ENCODE assay signal across 14 cellular contexts in the genomic region with DNA sequence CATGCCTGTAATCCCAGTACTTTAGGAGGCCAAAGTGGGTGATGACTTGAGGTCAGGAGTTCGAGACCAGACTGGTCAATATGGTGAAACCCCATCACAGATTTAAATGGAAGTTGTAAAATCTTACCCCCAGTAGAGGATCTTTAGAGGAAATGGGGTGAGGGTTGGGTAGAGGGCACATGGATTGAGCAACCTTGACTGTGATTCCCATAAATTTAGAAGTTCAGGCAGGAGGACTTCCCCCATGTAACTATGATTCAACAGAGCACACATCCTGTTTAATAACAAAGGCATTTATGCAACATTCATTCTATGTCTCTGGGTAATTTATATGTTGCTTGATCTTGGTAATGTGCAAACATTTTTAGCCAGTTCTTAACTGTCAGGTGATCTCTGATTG.
A peak's percentile ranks its signal among the peaks of the same experiment; 100 is the strongest.
DNase-seq lines count a peak whose midpoint lies in the region; ATAC-seq and TF ChIP-seq lines count a peak whose summit lies in the region.
"Had no signal": no experiment of that assay in that cellular context is flagged by ENCODE, and none has a peak within 500 bp of the region (broad histone marks: within the 10 kb centered on the region; RNA-seq: fewer than 3 reads in every experiment).

No MANE protein-coding gene starts in this region.

- H3K36me3 Mint-ChIP-seq in type B pancreatic cell, result peaks cover 3% of the 10 kb centered on the region

- peak overlapping the region; percentile 3 for H3K4me3 Mint-ChIP-seq in type B pancreatic cell
- H3K4me3 Mint-ChIP-seq: naive thymus-derived CD8-positive, alpha-beta T cell had no signal

- H3K27me3 ChIP-seq in right cardiac atrium (ENCODE audit: control insufficient read depth, insufficient read depth) (peaks cover 2% of the 10 kb centered on the region), left ventricle myocardium inferior (ENCODE audit: low read depth) (peaks cover 28% of the 10 kb centered on the region)

- no peak overlapping the region for H3K4me3 ChIP-seq in right cardiac atrium (ENCODE audit: low read length)
- no peak overlapping the region for H3K4me3 ChIP-seq in left ventricle myocardium inferior

- ATAC-seq in right cardiac atrium (peak; percentile 51 to 55), HG02610 (IDR thresholded peaks at IDR 0.05; ENCODE audit: unreplicated experiment) (no peak), HG03025 (IDR thresholded peaks at IDR 0.05; ENCODE audit: low FRiP score, unreplicated experiment) (no peak)
- ATAC-seq: naive thymus-derived CD8-positive, alpha-beta T cell had no signal

- intact Hi-C loops in right cardiac atrium (cut with DNase I), result no loop called here
- intact Hi-C loops in left ventricle myocardium inferior (cut with micrococcal nuclease), result no loop called here

- no peaks in the 10 kb centered on the region for H3K27me3 Mint-ChIP-seq in type B pancreatic cell

- 86% methylated on average over 1 of the region's 1 CpG for WGBS in right cardiac atrium

- H3K9me3 ChIP-seq in right cardiac atrium (ENCODE audit: control insufficient read depth, low read length) (no peaks in the 10 kb centered on the region), left ventricle myocardium inferior (replicated peaks) (no peaks in the 10 kb centered on the region)

- no peak overlapping the region for H3K27ac ChIP-seq in right cardiac atrium (ENCODE audit: low read length)
- no peak overlapping the region for H3K27ac ChIP-seq in left ventricle myocardium inferior (replicated peaks)

- H3K9me3 Mint-ChIP-seq in type B pancreatic cell, result peaks cover 4% of the 10 kb centered on the region
- H3K9me3 Mint-ChIP-seq: naive thymus-derived CD8-positive, alpha-beta T cell had no signal

- no peaks in the 10 kb centered on the region for H3K4me1 ChIP-seq in right cardiac atrium (ENCODE audit: control insufficient read depth, insufficient read depth, low read length)
- H3K4me1 ChIP-seq in left ventricle myocardium inferior, result no peaks in the 10 kb centered on the region

- no peak for TF ChIP-seq CTCF in left ventricle myocardium inferior (IDR thresholded peaks at IDR 0.05; ENCODE audit: borderline replicate concordance)
- no peak for TF ChIP-seq CTCF in type B pancreatic cell (conservative IDR thresholded peaks at IDR 0.05)

- no peak for DNase-seq in right cardiac atrium
- DNase-seq in left ventricle myocardium inferior, result no peak
- peak; percentile 89 for DNase-seq in SIG-M5 treated with dmso at 0.1 percent for 504 hours (lab: John Stamatoyannopoulos, UW; ENCODE audit: unreplicated experiment)
- DNase-seq in foreskin melanocyte, result peak; percentile 2
- no peak for DNase-seq in type B pancreatic cell (ENCODE audit: extremely low spot score, unreplicated experiment)
- no peak for DNase-seq in SW 1271 (lab: John Stamatoyannopoulos, UW)
- DNase-seq: activated CD8-positive, alpha-beta memory T cell treated with anti-CD3 and anti-CD28 coated beads, Interleukin-2, amount 50 U/mL, for 4 hours; amniotic stem cell; effector memory CD4-positive, alpha-beta T cell; GDM1; naive thymus-derived CD8-positive, alpha-beta T cell; NCI-H2107 had no signal

- H3K4me1 Mint-ChIP-seq in type B pancreatic cell (ENCODE audit: unreplicated experiment), result peaks cover 19% of the 10 kb centered on the region

- peak overlapping the region; percentile 28 for H3K27ac Mint-ChIP-seq in type B pancreatic cell
- H3K27ac Mint-ChIP-seq: naive thymus-derived CD8-positive, alpha-beta T cell had no signal

- no peaks in the 10 kb centered on the region for H3K36me3 ChIP-seq in left ventricle myocardium inferior

Comparison
In these comparisons a context has a peak if more than half of its experiments do, and no peak if none do; other contexts are left out.
1. ATAC-seq: peak in right cardiac atrium (2 of 2); none in HG02610 (single experiment) and HG03025 (single experiment).
2. DNase-seq: peak in SIG-M5 treated with dmso at 0.1 percent for 504 hours (single experiment) and foreskin melanocyte (single experiment); none in right cardiac atrium (0 of 3), left ventricle myocardium inferior (single experiment), type B pancreatic cell (single experiment) and SW 1271 (0 of 2).